15 cellular contexts compared by ENCODE assay signal in the genomic region with DNA sequence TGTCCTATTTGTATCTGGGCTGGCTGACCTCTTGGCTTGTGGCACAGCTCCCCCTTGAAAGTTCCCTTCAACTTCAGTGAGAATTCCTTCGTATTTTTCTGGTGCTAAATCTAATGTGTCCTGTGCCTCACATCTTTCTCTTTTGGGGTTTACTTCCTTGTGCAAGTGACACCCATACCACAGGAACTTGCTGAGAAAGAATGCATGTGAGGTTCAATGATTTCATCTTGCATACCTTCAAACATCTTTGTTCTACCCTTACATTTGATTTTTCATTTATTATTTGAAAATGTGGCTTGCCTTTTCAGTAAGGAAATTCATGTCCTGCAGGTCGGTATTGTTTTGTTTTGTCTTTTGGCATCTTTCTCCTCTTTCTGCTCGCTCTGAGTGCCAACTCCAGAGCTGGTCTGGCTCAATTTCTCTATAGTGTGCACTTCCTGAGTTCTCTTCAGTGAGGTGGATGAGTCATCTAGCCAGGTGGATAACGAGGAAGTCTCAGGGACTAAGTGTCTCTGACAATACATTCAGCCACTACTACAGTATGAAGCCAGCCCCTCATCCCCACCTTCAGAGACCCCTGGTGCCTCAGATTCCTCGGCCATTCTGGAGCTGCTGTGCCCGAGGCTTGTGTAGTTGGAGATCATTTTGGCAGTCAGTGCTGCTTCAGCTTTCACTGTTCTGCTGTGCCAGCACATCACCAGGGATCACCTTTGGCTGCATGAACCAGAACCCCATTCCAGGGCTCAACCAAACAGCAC. TPM values are rescaled to one million over a fixed set of nuclear protein-coding genes. Genes with fewer than 3 reads are reported as not detected.
DNase-seq lines count a peak whose midpoint lies in the region; ATAC-seq and TF ChIP-seq lines count a peak whose summit lies in the region.
"Had no signal": no experiment of that assay in that cellular context is flagged by ENCODE, and none has a peak within 500 bp of the region (broad histone marks: within the 10 kb centered on the region; RNA-seq: fewer than 3 reads in every experiment).

No MANE protein-coding gene starts in this region.

- H3K27ac Mint-ChIP-seq in MCF 10A (ENCODE audit: low read depth, unreplicated experiment): peak overlapping the region; percentile 6
- H3K27ac Mint-ChIP-seq in naive thymus-derived CD4-positive, alpha-beta T cell: no peak overlapping the region
- H3K27ac Mint-ChIP-seq: activated naive CD4-positive, alpha-beta T cell treated with anti-CD3 and anti-CD28 coated beads, Interleukin-2, amount 10 ng/mL, durations not matched to agents 7 days and 5 days had no signal

- no peaks in the 10 kb centered on the region for H3K36me3 Mint-ChIP-seq in MCF 10A (ENCODE audit: insufficient read depth, unreplicated experiment)
- peaks cover 0 to 7% (median 0%) of the 10 kb centered on the region in 5 donors for H3K36me3 Mint-ChIP-seq in naive thymus-derived CD4-positive, alpha-beta T cell
- H3K36me3 Mint-ChIP-seq: activated naive CD4-positive, alpha-beta T cell treated with anti-CD3 and anti-CD28 coated beads, Interleukin-2, amount 10 ng/mL, durations not matched to agents 7 days and 5 days had no signal

- H3K79me2 ChIP-seq in mesendoderm (ENCODE audit: control insufficient read depth, insufficient read depth, low read length): no peaks in the 10 kb centered on the region

- H3K79me1 ChIP-seq in mesendoderm (ENCODE audit: low read length): no peaks in the 10 kb centered on the region

- H3K4ac ChIP-seq in mesendoderm (ENCODE audit: low read depth, low read length): no peak overlapping the region

- H3K56ac ChIP-seq in mesendoderm (ENCODE audit: low read length): peak overlapping the region; percentile 58

- POLR2A ChIA-PET in MCF 10A (lab: Yijun Ruan, JAX): interaction anchor here (0.6 to 3.1 kb wide), 13 partner anchors 9 to 94 kb away, joined by 3 to 27 read pairs (median 6); no protein-coding TSS in a partner anchor
- POLR2A ChIA-PET in naive thymus-derived CD4-positive, alpha-beta T cell (lab: Charles Lee): no interaction called here

- CTCF ChIA-PET in MCF 10A (lab: Yijun Ruan, JAX): interaction anchor here (0.9 to 1.1 kb wide), 2 partner anchors 20 to 26 kb away, joined by 3 read pairs; no protein-coding TSS in a partner anchor
- CTCF ChIA-PET in naive thymus-derived CD4-positive, alpha-beta T cell (lab: Charles Lee): no interaction called here

- no peak overlapping the region for H3K4me2 ChIP-seq in mesendoderm (ENCODE audit: low read length)
- H3K4me2 ChIP-seq: BLaER1 had no signal

- DNase-seq in HT1080 (ENCODE audit: low read depth) (peak; percentile 27), MCF 10A (ENCODE audit: unreplicated experiment) (peak; percentile 79), mesendoderm (peak; percentile 28), MV-4-11 (lab: John Stamatoyannopoulos, UW) (no peak)
- no peak for DNase-seq in naive thymus-derived CD4-positive, alpha-beta T cell
- DNase-seq: activated CD4-positive, alpha-beta T cell treated with anti-CD3 and anti-CD28 coated beads, Interleukin-2, amount 50 U/mL, for 4 hours; activated naive CD4-positive, alpha-beta T cell treated with anti-CD3 and anti-CD28 coated beads, Interleukin-2, amount 10 ng/mL, durations not matched to agents 7 days and 5 days; GM23248; left ventricle myocardium superior; ovary; testis had no signal

- H3K9ac ChIP-seq in mesendoderm (ENCODE audit: low read length): no peak overlapping the region
- H3K9ac ChIP-seq: BLaER1, GM23248 had no signal

- H3K36me3 ChIP-seq in mesendoderm (ENCODE audit: control insufficient read depth, insufficient read depth, low read length): no peaks in the 10 kb centered on the region
- H3K36me3 ChIP-seq in naive thymus-derived CD4-positive, alpha-beta T cell (ENCODE audit: control insufficient read depth in 2 of 3, insufficient read depth in 3 of 3, low read length in 3 of 3): no peaks in the 10 kb centered on the region
- H3K36me3 ChIP-seq: BLaER1, ovary had no signal

- H3K4me3 Mint-ChIP-seq in MCF 10A (ENCODE audit: unreplicated experiment): no peak overlapping the region
- no peak overlapping the region for H3K4me3 Mint-ChIP-seq in naive thymus-derived CD4-positive, alpha-beta T cell
- H3K4me3 Mint-ChIP-seq: activated naive CD4-positive, alpha-beta T cell treated with anti-CD3 and anti-CD28 coated beads, Interleukin-2, amount 10 ng/mL, durations not matched to agents 7 days and 5 days had no signal

- peaks cover 6% of the 10 kb centered on the region for H3K9me3 Mint-ChIP-seq in MCF 10A (ENCODE audit: unreplicated experiment)
- H3K9me3 Mint-ChIP-seq in naive thymus-derived CD4-positive, alpha-beta T cell: peaks cover 0 to 14% (median 5%) of the 10 kb centered on the region in 11 donors
- H3K9me3 Mint-ChIP-seq: activated naive CD4-positive, alpha-beta T cell treated with anti-CD3 and anti-CD28 coated beads, Interleukin-2, amount 10 ng/mL, durations not matched to agents 7 days and 5 days had no signal

- no peak overlapping the region for H3K18ac ChIP-seq in mesendoderm (ENCODE audit: low read length)

- H2BK5ac ChIP-seq in mesendoderm (ENCODE audit: low read length): no peak overlapping the region

- H4K8ac ChIP-seq in mesendoderm (ENCODE audit: low read depth, low read length): no peak overlapping the region

- H2BK15ac ChIP-seq in mesendoderm (replicated peaks; ENCODE audit: low read depth): no peak overlapping the region

- H3K27ac ChIP-seq in C4-2B (peak overlapping the region; percentile 74), mesendoderm (ENCODE audit: low read depth, low read length) (no peak overlapping the region)
- no peak overlapping the region for H3K27ac ChIP-seq in naive thymus-derived CD4-positive, alpha-beta T cell (ENCODE audit: low read depth, low read length)
- H3K27ac ChIP-seq: BLaER1, GM23248, ovary, testis had no signal

- no peak overlapping the region for H4K5ac ChIP-seq in mesendoderm (ENCODE audit: low read length)

- no peaks in the 10 kb centered on the region for H3K9me3 ChIP-seq in naive thymus-derived CD4-positive, alpha-beta T cell (ENCODE audit: control insufficient read depth in 2 of 3, low read length in 3 of 3)
- H3K9me3 ChIP-seq: BLaER1, ovary, testis had no signal

- no peak overlapping the region for H3K23ac ChIP-seq in mesendoderm (ENCODE audit: low read length)

- no peak for ATAC-seq in HG02623 (IDR thresholded peaks at IDR 0.05; ENCODE audit: unreplicated experiment)
- no peak for ATAC-seq in naive thymus-derived CD4-positive, alpha-beta T cell
- no peak for ATAC-seq in GM18870 (IDR thresholded peaks at IDR 0.05; ENCODE audit: unreplicated experiment)
- ATAC-seq: left ventricle myocardium superior had no signal

- WGBS in mesendoderm (ENCODE audit: extremely low coverage, insufficient coverage, low lambda C conversion rate): no CpG with 5 or more reads among the region's 6 CpGs

- intact Hi-C loops in MCF 10A (cut with micrococcal nuclease): no loop called here
- intact Hi-C loops in naive thymus-derived CD4-positive, alpha-beta T cell (cut with micrococcal nuclease): no loop called here

- peaks cover 24% of the 10 kb centered on the region for H3K4me1 Mint-ChIP-seq in MCF 10A (ENCODE audit: insufficient read depth, unreplicated experiment)
- H3K4me1 Mint-ChIP-seq in naive thymus-derived CD4-positive, alpha-beta T cell: peaks cover 0 to 6% (median 0%) of the 10 kb centered on the region in 7 donors
- H3K4me1 Mint-ChIP-seq: activated naive CD4-positive, alpha-beta T cell treated with anti-CD3 and anti-CD28 coated beads, Interleukin-2, amount 10 ng/mL, durations not matched to agents 7 days and 5 days had no signal

- H3K4me1 ChIP-seq in mesendoderm (ENCODE audit: control insufficient read depth, low read depth, low read length): peaks cover 7% of the 10 kb centered on the region
- no peaks in the 10 kb centered on the region for H3K4me1 ChIP-seq in naive thymus-derived CD4-positive, alpha-beta T cell (ENCODE audit: control insufficient read depth in 2 of 2, insufficient read depth in 2 of 2, low read length in 2 of 2)
- H3K4me1 ChIP-seq: BLaER1, testis had no signal

- no peak overlapping the region for H3K4me3 ChIP-seq in mesendoderm (ENCODE audit: low read length)
- H3K4me3 ChIP-seq in naive thymus-derived CD4-positive, alpha-beta T cell (ENCODE audit: low read length): no peak overlapping the region
- H3K4me3 ChIP-seq: BLaER1, GM23248, ovary, testis had no signal

- H2AK5ac ChIP-seq in mesendoderm (ENCODE audit: low read length): no peak overlapping the region

- BruUV-seq in MCF 10A (replicated peaks; lab: Mats Ljungman, UMichigan): no TSS peak

- no peak overlapping the region for H2BK120ac ChIP-seq in mesendoderm (ENCODE audit: low read depth, low read length)

- no peaks in the 10 kb centered on the region for H3K27me3 ChIP-seq in mesendoderm (ENCODE audit: insufficient read depth, low read length, poor library complexity)
- H3K27me3 ChIP-seq in naive thymus-derived CD4-positive, alpha-beta T cell (ENCODE audit: control insufficient read depth in 2 of 2, insufficient read depth in 2 of 2, low read length in 2 of 2): no peaks in the 10 kb centered on the region
- H3K27me3 ChIP-seq: BLaER1, ovary, testis had no signal

- no peaks in the 10 kb centered on the region for H3K27me3 Mint-ChIP-seq in MCF 10A (ENCODE audit: insufficient read depth, unreplicated experiment)
- H3K27me3 Mint-ChIP-seq in naive thymus-derived CD4-positive, alpha-beta T cell: peaks cover 10 to 46% (median 34%) of the 10 kb centered on the region in 5 donors

- TF ChIP-seq CTCF in C4-2B (conservative IDR thresholded peaks at IDR 0.05): no peak
- TF ChIP-seq CTCF in MCF 10A (IDR thresholded peaks at IDR 0.05; ENCODE audit: unreplicated experiment): no peak

RNA-seq across cellular contexts. Expression of gene RIPK4, which starts 59.4 kb away (rescaled TPM):
- total RNA-seq in HT1080 (2014; rRNA removed; shearing (Covaris generic)): 0.20 and 0.31 TPM in 2 replicates
- 1.4 and 1.8 TPM in 2 replicates for polyA plus RNA-seq in HT1080 (2015; cell fraction: cytosol; rRNA removed)
- 2.2 and 2.9 TPM in 2 replicates for polyA plus RNA-seq in HT1080 (2015; cell fraction: nucleus; rRNA removed)
- total RNA-seq in MCF 10A (2022): 14.0 and 22.3 TPM in 2 replicates
- polyA plus RNA-seq in mesendoderm (2013, experiment 1 of 2): 1.7 TPM
- polyA plus RNA-seq in mesendoderm (2013, experiment 2 of 2): 1.7 TPM
- total RNA-seq in naive thymus-derived CD4-positive, alpha-beta T cell: 1 to 10 TPM in 1 of 5 experiments, under 1 TPM in 3, not detected in 1; 0.30 to 2.2 (median 0.62) TPM
- polyA plus RNA-seq in naive thymus-derived CD4-positive, alpha-beta T cell: under 1 TPM; 0.24 to 0.33 TPM

Comparison
In these comparisons a context has a peak if more than half of its experiments do, and no peak if none do; other contexts are left out.
1. DNase-seq: peak in HT1080 (single experiment), MCF 10A (single experiment) and mesendoderm (single experiment); none in naive thymus-derived CD4-positive, alpha-beta T cell (0 of 9) and MV-4-11 (single experiment).